1 cellular context compared by ENCODE assay signal in genomic region chr4:139015269-139015947, GRCh38.
TF ChIP-seq lines count a peak whose summit lies in the region.

NOCT (plus strand) TSS chr4:139015781; CDS start chr4:139015982, 201 bp downstream.

TF ChIP-seq in HepG2, 621 proteins besides CTCF, POLR2A, EP300 and RAD21 (continued from another document and continues in another):
- TF ChIP-seq TGIF2 (CRISPR knock-in tag; IDR thresholded peaks at IDR 0.05) = peak; percentile 99
- peak; percentile 93 for TF ChIP-seq SIN3A (IDR thresholded peaks at IDR 0.05; ENCODE audit: borderline replicate concordance, low read depth, low read length)
- peak; percentile 98 for TF ChIP-seq MXI1 (IDR thresholded peaks at IDR 0.05; ENCODE audit: borderline replicate concordance, low read depth, low read length)
- no peak for TF ChIP-seq REXO4 (CRISPR knock-in tag; IDR thresholded peaks at IDR 0.05; ENCODE audit: borderline replicate concordance)
- peak; percentile 61 for TF ChIP-seq ZNF772 (CRISPR knock-in tag; IDR thresholded peaks at IDR 0.05)
- TF ChIP-seq ZNF503 (CRISPR knock-in tag; IDR thresholded peaks at IDR 0.05) = peak; percentile 52; the same call in 1 of the 2 replicates
- TF ChIP-seq ZNF839 (CRISPR knock-in tag; IDR thresholded peaks at IDR 0.05; ENCODE audit: borderline replicate concordance) = 0 out of 2 replicates have a peak, but pooled peaks have one; percentile 25
- peak; percentile 52; the same call in 1 of the 2 replicates for TF ChIP-seq AHDC1 (CRISPR knock-in tag; IDR thresholded peaks at IDR 0.05; ENCODE audit: borderline replicate concordance)
- TF ChIP-seq CENPBD1 (CRISPR knock-in tag; IDR thresholded peaks at IDR 0.05; ENCODE audit: borderline replicate concordance, low read depth) = no peak
- no peak for TF ChIP-seq ZNF510 (CRISPR knock-in tag; IDR thresholded peaks at IDR 0.05; ENCODE audit: low read depth)
- no peak for TF ChIP-seq ZSCAN20 (CRISPR knock-in tag; IDR thresholded peaks at IDR 0.05; ENCODE audit: borderline replicate concordance)
- peak; percentile 41 for TF ChIP-seq SP2 (CRISPR knock-in tag; IDR thresholded peaks at IDR 0.05)
- peak; percentile 74 for TF ChIP-seq GABPB1 (CRISPR knock-in tag; IDR thresholded peaks at IDR 0.05)
- peak; percentile 95 for TF ChIP-seq POLR2G (IDR thresholded peaks at IDR 0.05; ENCODE audit: low read depth, low read length)
- TF ChIP-seq MNT (IDR thresholded peaks at IDR 0.05) = peak; percentile 79
- TF ChIP-seq TFDP1 (CRISPR knock-in tag; IDR thresholded peaks at IDR 0.05; ENCODE audit: borderline replicate concordance) = peak; percentile 73; the same call in 1 of the 2 replicates
- TF ChIP-seq FUBP1 (CRISPR knock-in tag; IDR thresholded peaks at IDR 0.05; ENCODE audit: borderline replicate concordance) = no peak
- no peak; the same call in 1 of the 2 replicates for TF ChIP-seq MEIS1 (CRISPR knock-in tag; IDR thresholded peaks at IDR 0.05; ENCODE audit: borderline replicate concordance)
- TF ChIP-seq THAP7 (CRISPR knock-in tag; IDR thresholded peaks at IDR 0.05) = no peak
- TF ChIP-seq ZNF451 (CRISPR knock-in tag; IDR thresholded peaks at IDR 0.05) = peak; percentile 68; the same call in 1 of the 2 replicates
- TF ChIP-seq ELF3 (CRISPR knock-in tag; IDR thresholded peaks at IDR 0.05) = 0 out of 2 replicates have a peak, but pooled peaks have one; percentile 19
- TF ChIP-seq TRAFD1 (CRISPR knock-in tag; IDR thresholded peaks at IDR 0.05; ENCODE audit: borderline replicate concordance) = no peak
- TF ChIP-seq PLSCR1 (CRISPR knock-in tag; IDR thresholded peaks at IDR 0.05; ENCODE audit: borderline replicate concordance) = no peak
- 0 out of 2 replicates have a peak, but pooled peaks have one; percentile 37 for TF ChIP-seq TEAD2 (CRISPR knock-in tag; IDR thresholded peaks at IDR 0.05)
- TF ChIP-seq HNF4A (CRISPR knock-in tag; IDR thresholded peaks at IDR 0.05) = no peak
- TF ChIP-seq CENPX (CRISPR knock-in tag; IDR thresholded peaks at IDR 0.05) = no peak
- TF ChIP-seq ZZZ3 (CRISPR knock-in tag; IDR thresholded peaks at IDR 0.05; ENCODE audit: borderline replicate concordance) = no peak; the same call in 1 of the 2 replicates
- TF ChIP-seq ZNF317 (CRISPR knock-in tag; IDR thresholded peaks at IDR 0.05) = no peak
- peak; percentile 59 for TF ChIP-seq ZNF274 (CRISPR knock-in tag; IDR thresholded peaks at IDR 0.05)
- TF ChIP-seq HOXA7 (CRISPR knock-in tag; IDR thresholded peaks at IDR 0.05) = no peak
- peak; percentile 76; the same call in 1 of the 2 replicates for TF ChIP-seq DR1 (CRISPR knock-in tag; IDR thresholded peaks at IDR 0.05)
- TF ChIP-seq ZBTB2 (CRISPR knock-in tag; IDR thresholded peaks at IDR 0.05; ENCODE audit: low read depth) = peak; percentile 70; the same call in 1 of the 2 replicates
- no peak for TF ChIP-seq ZNF30 (CRISPR knock-in tag; IDR thresholded peaks at IDR 0.05)
- TF ChIP-seq ZNF672 (CRISPR knock-in tag; IDR thresholded peaks at IDR 0.05) = peak; percentile 13; the same call in 1 of the 2 replicates
- no peak for TF ChIP-seq PCBP2 (optimal IDR thresholded peaks at IDR 0.05; ENCODE audit: low read depth, low read length, poor library complexity, severe bottlenecking)
- TF ChIP-seq RARA (CRISPR knock-in tag; IDR thresholded peaks at IDR 0.05) = 0 out of 2 replicates have a peak, but pooled peaks have one; percentile 31
- TF ChIP-seq ZNF414 (CRISPR knock-in tag; IDR thresholded peaks at IDR 0.05) = no peak; the same call in 1 of the 2 replicates
- TF ChIP-seq ZNF143 (CRISPR knock-in tag; IDR thresholded peaks at IDR 0.05) = peak; percentile 57; the same call in 1 of the 2 replicates
- no peak for TF ChIP-seq ATAD3A (CRISPR knock-in tag; IDR thresholded peaks at IDR 0.05)
- peak; percentile 48 for TF ChIP-seq HOXA3 (CRISPR knock-in tag; IDR thresholded peaks at IDR 0.05)
- no peak for TF ChIP-seq NFKBIZ (CRISPR knock-in tag; IDR thresholded peaks at IDR 0.05)
- peak; percentile 83 for TF ChIP-seq BATF2 (CRISPR knock-in tag; IDR thresholded peaks at IDR 0.05)
